In the genomic region with DNA sequence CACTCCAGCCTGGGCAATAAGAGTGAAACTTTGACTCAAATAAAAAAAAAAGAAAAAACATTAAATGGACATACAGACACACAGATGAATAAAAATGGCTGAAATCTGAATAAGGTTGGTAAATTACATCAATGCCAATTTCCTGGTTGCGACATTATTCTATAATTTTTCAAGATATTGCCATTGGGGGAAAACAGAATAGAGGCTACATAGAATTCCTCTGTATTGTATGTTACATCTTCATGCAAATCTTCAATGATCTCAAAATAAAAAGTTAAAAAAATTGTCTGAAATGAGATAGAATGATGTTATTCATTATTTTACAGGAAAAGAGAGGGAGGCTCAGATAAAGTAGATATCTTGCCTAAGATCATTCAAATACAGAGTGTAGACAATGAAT, we compare ENCODE assay signal across 9 cellular contexts.
"Had no signal": no experiment of that assay in that cellular context is flagged by ENCODE, and none has a peak within 500 bp of the region (broad histone marks: within the 10 kb centered on the region; RNA-seq: fewer than 3 reads in every experiment).

No MANE protein-coding gene starts in this region.

- H3K9me3 ChIP-seq: HAP-1 had no signal

- H3K9ac ChIP-seq: GM23248 had no signal

- H3K4me1 ChIP-seq: HAP-1 had no signal

- H2AFZ ChIP-seq: GM23248, GM23338 had no signal

- DNase-seq: GM23248, GOT3, H7, H9, HCEC 1CT, HFFc6 had no signal

- H3K4me3 Mint-ChIP-seq: GM23338, H9, HFFc6 had no signal

- ATAC-seq: GM23338, HCT116 had no signal

- H3K27ac Mint-ChIP-seq: GM23338, H9, HFFc6 had no signal

- H3K27ac ChIP-seq: GM23248 had no signal

- H3K4me1 Mint-ChIP-seq: GM23338, H9 had no signal

- H3K4me2 ChIP-seq: GM23338 had no signal

- H3K36me3 ChIP-seq: HAP-1 had no signal

- H3K4me3 ChIP-seq: GM23248, GM23338, HAP-1 had no signal
